Comparison of ENCODE assay signal across 11 cellular contexts in genomic region chr5:129172561-129172960, GRCh38.
DNase-seq lines count a peak whose midpoint lies in the region; ATAC-seq, FAIRE-seq and TF ChIP-seq lines count a peak whose summit lies in the region.
"Had no signal": no experiment of that assay in that cellular context is flagged by ENCODE, and none has a peak within 500 bp of the region (broad histone marks: within the 10 kb centered on the region; RNA-seq: fewer than 3 reads in every experiment).

No MANE protein-coding gene starts in this region.

- TF ChIP-seq POLR2A in IMR-90 (IDR thresholded peaks at IDR 0.05; ENCODE audit: low read depth, low read length) = no peak

- no peak for FAIRE-seq in bronchial epithelial cell (lab: Jason Lieb, UNC)

- H4K8ac ChIP-seq in IMR-90 (ENCODE audit: low read depth in 2 of 2, low read length in 2 of 2) = no peak overlapping the region

- no peak overlapping the region for H2AFZ ChIP-seq in IMR-90 (replicated peaks; ENCODE audit: low read length, poor library complexity)

- H3K9me3 ChIP-seq in BE2C = no peaks in the 10 kb centered on the region
- H3K9me3 ChIP-seq in IMR-90 (ENCODE audit: control insufficient read depth, insufficient read depth, low read length) = no peaks in the 10 kb centered on the region
- H3K9me3 ChIP-seq: left lung had no signal

- H2BK5ac ChIP-seq in IMR-90 (ENCODE audit: low read depth, low read length, poor library complexity, severe bottlenecking) = no peak overlapping the region

- H3K27ac ChIP-seq in IMR-90 (ENCODE audit: insufficient read depth, low read length) = no peak overlapping the region
- H3K27ac ChIP-seq: left lung had no signal

- TF ChIP-seq RAD21 in IMR-90 (IDR thresholded peaks at IDR 0.05; ENCODE audit: low read length) = no peak

- dilution Hi-C loops in IMR-90 (cut with HindIII; ENCODE audit: low sequenced_read_pairs, unreplicated experiment) = no loop called here

- TF ChIP-seq CTCF in BE2C (IDR thresholded peaks at IDR 0.05; ENCODE audit: low read depth, low read length) (peak; percentile 39; the same call in 1 of the 2 replicates), IMR-90 (conservative IDR thresholded peaks at IDR 0.05; ENCODE audit: low read depth, low read length) (0 out of 2 replicates have a peak, but pooled peaks have one; percentile 21), bronchial epithelial cell (IDR thresholded peaks at IDR 0.05; ENCODE audit: insufficient read depth, low read length, severe bottlenecking) (no peak)

- no peaks in the 10 kb centered on the region for H3K9me1 ChIP-seq in IMR-90 (ENCODE audit: insufficient read depth, low read length)

- no peak overlapping the region for H3K4me3 ChIP-seq in BE2C (ENCODE audit: low read depth, low read length)
- no peak overlapping the region for H3K4me3 ChIP-seq in IMR-90 (ENCODE audit: insufficient read depth, low read depth, low read length)
- no peak overlapping the region for H3K4me3 ChIP-seq in bronchial epithelial cell (ENCODE audit: low read depth, low read length)
- H3K4me3 ChIP-seq: left lung had no signal

- no peaks in the 10 kb centered on the region for H4K20me1 ChIP-seq in IMR-90 (ENCODE audit: insufficient read depth, low read length)

- H3K14ac ChIP-seq in IMR-90 (replicated peaks; ENCODE audit: low read depth, low read length) = no peak overlapping the region

- H3K56ac ChIP-seq in IMR-90 (ENCODE audit: extremely low read depth, insufficient read depth, low read length) = no peak overlapping the region

- H3K4ac ChIP-seq in IMR-90 (ENCODE audit: low read depth, low read length) = no peak overlapping the region

- POLR2A ChIA-PET in IMR-90 (lab: Charles Lee; ENCODE audit: unreplicated experiment) = no interaction called here

- H2BK15ac ChIP-seq in IMR-90 (ENCODE audit: low read depth, low read length) = no peak overlapping the region

- H3K4me2 ChIP-seq in IMR-90 (ENCODE audit: low read depth, low read length) = no peak overlapping the region

- H3K4me1 ChIP-seq in BE2C = no peaks in the 10 kb centered on the region
- H3K4me1 ChIP-seq in IMR-90 (ENCODE audit: control insufficient read depth, insufficient read depth, low read length) = no peaks in the 10 kb centered on the region
- H3K4me1 ChIP-seq: left lung had no signal

- H3K79me1 ChIP-seq in IMR-90 (ENCODE audit: low read depth in 1 of 2, low read length in 2 of 2) = no peaks in the 10 kb centered on the region

- no peak overlapping the region for H4K5ac ChIP-seq in IMR-90 (ENCODE audit: low read depth, low read length)

- H2AK9ac ChIP-seq in IMR-90 (replicated peaks; ENCODE audit: low read depth, low read length, poor library complexity) = no peak overlapping the region

- in situ Hi-C loops in IMR-90 (cut with MboI; ENCODE audit: low sequenced_read_pairs) = no loop called here

- H2BK120ac ChIP-seq in IMR-90 (ENCODE audit: low read depth, low read length) = no peak overlapping the region

- H4K91ac ChIP-seq in IMR-90 (ENCODE audit: insufficient read depth, low read depth, low read length) = no peak overlapping the region

- H2AK5ac ChIP-seq in IMR-90 (ENCODE audit: low read depth, low read length) = no peak overlapping the region

- H3K36me3 ChIP-seq in BE2C (no peaks in the 10 kb centered on the region), IMR-90 (ENCODE audit: control insufficient read depth, insufficient read depth, low read length) (no peaks in the 10 kb centered on the region), bronchial epithelial cell (ENCODE audit: control insufficient read depth, insufficient read depth, low read length) (no peaks in the 10 kb centered on the region)
- H3K36me3 ChIP-seq: left lung had no signal

- no peak overlapping the region for H3K18ac ChIP-seq in IMR-90 (ENCODE audit: low read depth, low read length)

- H3K23ac ChIP-seq in IMR-90 (ENCODE audit: low read depth, low read length) = no peak overlapping the region

- ATAC-seq in IMR-90 (ENCODE audit: low read depth) (no peak), GM19023 (IDR thresholded peaks at IDR 0.05; ENCODE audit: unreplicated experiment) (no peak), HG02759 (IDR thresholded peaks at IDR 0.05; ENCODE audit: unreplicated experiment) (no peak), HG02970 (IDR thresholded peaks at IDR 0.05; ENCODE audit: low FRiP score, unreplicated experiment) (no peak)
- ATAC-seq: left lung had no signal

- H2BK20ac ChIP-seq in IMR-90 (ENCODE audit: low read depth, low read length) = no peak overlapping the region

- intact Hi-C loops in IMR-90 (cut with micrococcal nuclease) = loop anchor here (2.0 to 5.0 kb wide), 2 partner anchors 596 to 680 kb away; no protein-coding TSS in a partner anchor

- H3K27me3 ChIP-seq in BE2C = no peaks in the 10 kb centered on the region
- no peaks in the 10 kb centered on the region for H3K27me3 ChIP-seq in IMR-90 (ENCODE audit: control insufficient read depth, insufficient read depth, low read length)
- no peaks in the 10 kb centered on the region for H3K27me3 ChIP-seq in bronchial epithelial cell (ENCODE audit: control insufficient read depth, insufficient read depth, low read length)
- H3K27me3 ChIP-seq: left lung had no signal

- BruUV-seq in IMR-90 (replicated peaks; lab: Mats Ljungman, UMichigan) = no TSS peak

- CTCF ChIA-PET in IMR-90 (lab: Yijun Ruan, JAX) = no interaction called here

- H3K9ac ChIP-seq in IMR-90 (ENCODE audit: low read depth, low read length) = no peak overlapping the region

- DNase-seq in BE2C = no peak
- no peak for DNase-seq in IMR-90
- peak; percentile 29 for DNase-seq in bronchial epithelial cell (ENCODE audit: low read depth)
- peak; percentile 20 for DNase-seq in iris pigment epithelial cell (ENCODE audit: low read depth)
- DNase-seq in SIG-M5 treated with dmso at 0.1 percent for 504 hours (lab: John Stamatoyannopoulos, UW; ENCODE audit: unreplicated experiment) = no peak
- DNase-seq: activated naive CD4-positive, alpha-beta T cell treated with anti-CD3 and anti-CD28 coated beads, Interleukin-2, amount 10 ng/mL, durations not matched to agents 7 days and 5 days; left lung; right cardiac atrium had no signal

TF ChIP-seq in IMR-90, 13 proteins besides CTCF, POLR2A, EP300 and RAD21:
- TF ChIP-seq NFE2L2 (IDR thresholded peaks at IDR 0.05; ENCODE audit: low read depth, low read length) (no peak), FOS (IDR thresholded peaks at IDR 0.05; ENCODE audit: low read depth, low read length) (no peak), RFX5 (IDR thresholded peaks at IDR 0.05; ENCODE audit: low read depth, low read length) (no peak), SMC3 (IDR thresholded peaks at IDR 0.05; ENCODE audit: low read depth, low read length) (no peak), BHLHE40 (IDR thresholded peaks at IDR 0.05; ENCODE audit: low read depth, low read length) (no peak), MXI1 (IDR thresholded peaks at IDR 0.05; ENCODE audit: borderline replicate concordance, low read depth, low read length) (no peak), ELK1 (IDR thresholded peaks at IDR 0.05; ENCODE audit: borderline replicate concordance, low read depth, low read length) (no peak), MAZ (IDR thresholded peaks at IDR 0.05; ENCODE audit: borderline replicate concordance, low read depth, low read length) (no peak), CHD1 (IDR thresholded peaks at IDR 0.05; ENCODE audit: low read depth, low read length) (no peak), CEBPB (IDR thresholded peaks at IDR 0.05; ENCODE audit: low read depth, low read length) (no peak), USF2 (IDR thresholded peaks at IDR 0.05; ENCODE audit: low read depth, low read length) (no peak)

Comparison
In these comparisons a context has a peak if more than half of its experiments do, and no peak if none do; other contexts are left out.
1. DNase-seq: peak in bronchial epithelial cell (single experiment) and iris pigment epithelial cell (single experiment); none in BE2C (single experiment), IMR-90 (single experiment) and SIG-M5 treated with dmso at 0.1 percent for 504 hours (single experiment).